Comparison of ENCODE assay signal across 15 cellular contexts in genomic region chr4:37994569-37994968, GRCh38. TPM values are rescaled to one million over a fixed set of nuclear protein-coding genes. Genes with fewer than 3 reads are reported as not detected.
A peak's percentile ranks its signal among the peaks of the same experiment; 100 is the strongest.
DNase-seq lines count a peak whose midpoint lies in the region; ATAC-seq, FAIRE-seq and TF ChIP-seq lines count a peak whose summit lies in the region.
"Had no signal": no experiment of that assay in that cellular context is flagged by ENCODE, and none has a peak within 500 bp of the region (broad histone marks: within the 10 kb centered on the region; RNA-seq: fewer than 3 reads in every experiment).

No MANE protein-coding gene starts in this region.

- H3K4me1 ChIP-seq in kidney (ENCODE audit: control insufficient read depth in 1 of 2, insufficient read depth in 1 of 2, low read depth in 1 of 2, low read length in 2 of 2) = peaks cover 36 to 53% of the 10 kb centered on the region in 2 donors

- intact Hi-C loops in kidney (cut with DNase I) = no loop called here

- no peak overlapping the region for H3K4me3 ChIP-seq in kidney (ENCODE audit: low read length in 2 of 2)
- H3K4me3 ChIP-seq: gastrocnemius medialis, suprapubic skin had no signal

- peak; percentile 77 for ATAC-seq in GM19463 (IDR thresholded peaks at IDR 0.05; ENCODE audit: unreplicated experiment)
- ATAC-seq in HG03342 (IDR thresholded peaks at IDR 0.05; ENCODE audit: unreplicated experiment) = peak; percentile 78
- ATAC-seq in HG02885 (IDR thresholded peaks at IDR 0.05; ENCODE audit: poor library complexity, unreplicated experiment) = no peak
- ATAC-seq: gastrocnemius medialis had no signal

- no peak for FAIRE-seq in kidney (lab: Jason Lieb, UNC)

- H3K36me3 ChIP-seq in kidney (ENCODE audit: control insufficient read depth in 1 of 2, insufficient read depth in 2 of 2, low read length in 2 of 2) = no peaks in the 10 kb centered on the region
- H3K36me3 ChIP-seq: gastrocnemius medialis, suprapubic skin had no signal

- H3K9ac ChIP-seq in kidney (ENCODE audit: low read length in 2 of 2) = peak overlapping the region in 1 of 2 donors; percentile 47

- H3K27ac ChIP-seq in kidney (ENCODE audit: low read depth in 2 of 2, low read length in 2 of 2) = peak overlapping the region; percentile 66 to 76
- H3K27ac ChIP-seq: C4-2B, gastrocnemius medialis, suprapubic skin had no signal

- no peaks in the 10 kb centered on the region for H3K9me3 ChIP-seq in kidney (ENCODE audit: control insufficient read depth in 1 of 2, low read length in 2 of 2)
- H3K9me3 ChIP-seq: gastrocnemius medialis, suprapubic skin had no signal

- no peak for TF ChIP-seq CTCF in kidney (IDR thresholded peaks at IDR 0.05; ENCODE audit: borderline replicate concordance, extremely low read depth, insufficient read depth)

- DNase-seq in ELF-1 (ENCODE audit: low read depth, low spot score) (peak; percentile 55), kidney (no peak), D341Med (ENCODE audit: low spot score) (no peak), NCI-H226 (no peak), HT-29 (ENCODE audit: low spot score) (no peak)
- DNase-seq: activated T-cell treated with anti-CD3 and anti-CD28 coated beads for 4 hours; gastrocnemius medialis; midbrain; stimulated activated CD4-positive, alpha-beta T cell treated with anti-CD3 and anti-CD28 coated beads, Interleukin-15, amount 100 ng/mL, for 24 hours had no signal

RNA-seq across cellular contexts. Expression of gene PTTG2, which starts 34.4 kb away (rescaled TPM):
- 1.0 TPM for total RNA-seq in kidney
- not detected for polyA plus RNA-seq in kidney (ENCODE audit: insufficient read depth, low read depth, low replicate concordance)
- not detected in 2 replicates for total RNA-seq in HT-29 (2014; rRNA removed; shearing (Covaris generic))
- total RNA-seq: HT1080, suprapubic skin had no signal
